In genomic region chr6:56521988-56522387, GRCh38 we compare ENCODE assay signal across 1 cellular context.
TF ChIP-seq lines count a peak whose summit lies in the region.

No MANE protein-coding gene starts in this region.

TF ChIP-seq in IMR-90, 13 proteins besides CTCF, POLR2A, EP300 and RAD21 (continued from another document):
- TF ChIP-seq USF2 (IDR thresholded peaks at IDR 0.05; ENCODE audit: low read depth, low read length) = no peak
- TF ChIP-seq NFE2L2 (IDR thresholded peaks at IDR 0.05; ENCODE audit: low read depth, low read length) = no peak
- no peak for TF ChIP-seq FOS (IDR thresholded peaks at IDR 0.05; ENCODE audit: low read depth, low read length)
- TF ChIP-seq MXI1 (IDR thresholded peaks at IDR 0.05; ENCODE audit: borderline replicate concordance, low read depth, low read length) = no peak
- TF ChIP-seq RFX5 (IDR thresholded peaks at IDR 0.05; ENCODE audit: low read depth, low read length) = no peak
- TF ChIP-seq BHLHE40 (IDR thresholded peaks at IDR 0.05; ENCODE audit: low read depth, low read length) = no peak
- no peak for TF ChIP-seq CEBPB (IDR thresholded peaks at IDR 0.05; ENCODE audit: low read depth, low read length)
- no peak for TF ChIP-seq RCOR1 (IDR thresholded peaks at IDR 0.05; ENCODE audit: insufficient replicate concordance, low read length)
- no peak for TF ChIP-seq MAZ (IDR thresholded peaks at IDR 0.05; ENCODE audit: borderline replicate concordance, low read depth, low read length)
- TF ChIP-seq CHD1 (IDR thresholded peaks at IDR 0.05; ENCODE audit: low read depth, low read length) = no peak
- TF ChIP-seq, protein P1, sequence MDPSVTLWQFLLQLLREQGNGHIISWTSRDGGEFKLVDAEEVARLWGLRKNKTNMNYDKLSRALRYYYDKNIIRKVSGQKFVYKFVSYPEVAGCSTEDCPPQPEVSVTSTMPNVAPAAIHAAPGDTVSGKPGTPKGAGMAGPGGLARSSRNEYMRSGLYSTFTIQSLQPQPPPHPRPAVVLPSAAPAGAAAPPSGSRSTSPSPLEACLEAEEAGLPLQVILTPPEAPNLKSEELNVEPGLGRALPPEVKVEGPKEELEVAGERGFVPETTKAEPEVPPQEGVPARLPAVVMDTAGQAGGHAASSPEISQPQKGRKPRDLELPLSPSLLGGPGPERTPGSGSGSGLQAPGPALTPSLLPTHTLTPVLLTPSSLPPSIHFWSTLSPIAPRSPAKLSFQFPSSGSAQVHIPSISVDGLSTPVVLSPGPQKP (IDR thresholded peaks at IDR 0.05; ENCODE audit: borderline replicate concordance, low read depth, low read length) = no peak
